8 cellular contexts compared by ENCODE assay signal in genomic region chr4:56976878-56977320, GRCh38. TPM values are rescaled to one million over a fixed set of nuclear protein-coding genes. Genes with fewer than 3 reads are reported as not detected.
DNase-seq lines count a peak whose midpoint lies in the region; ATAC-seq and TF ChIP-seq lines count a peak whose summit lies in the region.

No MANE protein-coding gene starts in this region.

- peak; percentile 34 for ATAC-seq in GM18907 (IDR thresholded peaks at IDR 0.05; ENCODE audit: unreplicated experiment)
- peak; percentile 30 for ATAC-seq in HG03175 (IDR thresholded peaks at IDR 0.05; ENCODE audit: unreplicated experiment)
- ATAC-seq in left colon: peak; percentile 73

- H3K36me3 Mint-ChIP-seq in MCF 10A (ENCODE audit: insufficient read depth, unreplicated experiment): peaks cover 59% of the 10 kb centered on the region

- peak overlapping the region; percentile 97 for H3K27ac Mint-ChIP-seq in MCF 10A (ENCODE audit: low read depth, unreplicated experiment)

- H3K4me1 Mint-ChIP-seq in MCF 10A (ENCODE audit: insufficient read depth, unreplicated experiment): peaks cover 13% of the 10 kb centered on the region

- intact Hi-C loops in MCF 10A (cut with micrococcal nuclease) (loop anchor here (2.0 kb wide), 1 partner anchor 68 kb away; no protein-coding TSS in a partner anchor), left colon (cut with DNase I, micrococcal nuclease) (loop anchor here in 1 of 2 donors (5.0 kb wide), 1 partner anchor 70 kb away; the partner anchor contains the start of gene REST)

- peak overlapping the region; percentile 99 for H3K4me3 ChIP-seq in AG10803 (ENCODE audit: low read length)

- H3K4me3 Mint-ChIP-seq in MCF 10A (ENCODE audit: unreplicated experiment): peak overlapping the region; percentile 97

- TSS peak; percentile 17 for BruUV-seq in MCF 10A (replicated peaks; lab: Mats Ljungman, UMichigan)

- TF ChIP-seq CTCF in AG10803 (conservative IDR thresholded peaks at IDR 0.05; ENCODE audit: low read length): no peak
- TF ChIP-seq CTCF in MCF 10A (IDR thresholded peaks at IDR 0.05; ENCODE audit: unreplicated experiment): no peak

- CTCF ChIA-PET in MCF 10A (lab: Yijun Ruan, JAX): interaction anchor here (0.6 to 1.4 kb wide), 8 partner anchors 10 to 186 kb away, joined by 3 to 5 read pairs (median 4); no protein-coding TSS in a partner anchor

- H3K9me3 Mint-ChIP-seq in MCF 10A (ENCODE audit: unreplicated experiment): no peaks in the 10 kb centered on the region

- POLR2A ChIA-PET in MCF 10A (lab: Yijun Ruan, JAX): interaction anchor here (0.8 to 6.0 kb wide), 20 partner anchors 11 to 590 kb away, joined by 3 to 165 read pairs (median 8); partner anchors contain the start of genes AASDH, PAICS, PPAT and REST

- H3K27me3 Mint-ChIP-seq in MCF 10A (ENCODE audit: insufficient read depth, unreplicated experiment): no peaks in the 10 kb centered on the region

- DNase-seq in AG10803 (ENCODE audit: low read depth): no peak
- peak; percentile 42 for DNase-seq in T follicular helper cell (ENCODE audit: low read depth)
- peak; percentile 47 for DNase-seq in MCF 10A (ENCODE audit: unreplicated experiment)
- DNase-seq in left colon: peak; percentile 63 to 75
- DNase-seq in stimulated activated CD4-positive, alpha-beta T cell treated with anti-CD3 and anti-CD28 coated beads, TNF-alpha, amount 100 ng/mL, for 1 hour (ENCODE audit: low read depth in 3 of 3, low spot score in 1 of 3): peak in 2 of 3 donors; percentile 16 to 27
- no peak for DNase-seq in cortex of kidney (lab: John Stamatoyannopoulos, UW)

RNA-seq across cellular contexts. Expression of gene NOA1, which starts 0.5 kb away (rescaled TPM):
- total RNA-seq in MCF 10A (2022) (17.1 and 23.2 TPM in 2 replicates), left colon (10 to 100 TPM; 21.9 to 22.3 TPM)

RNA-seq across cellular contexts. Expression of gene POLR2B, which starts 1.8 kb away (rescaled TPM):
- total RNA-seq in MCF 10A (2022): 101 and 126 TPM in 2 replicates
- 10 to 100 TPM; 63.3 to 72.1 TPM for total RNA-seq in left colon

Comparison
In these comparisons a context has a peak if more than half of its experiments do, and no peak if none do; other contexts are left out.
1. DNase-seq: peak in T follicular helper cell (single experiment), MCF 10A (single experiment), left colon (2 of 2) and stimulated activated CD4-positive, alpha-beta T cell treated with anti-CD3 and anti-CD28 coated beads, TNF-alpha, amount 100 ng/mL, for 1 hour (2 of 3); none in AG10803 (single experiment) and cortex of kidney (single experiment).
2. Peak in every context shown above with its lines, with median percentiles within 50 percentile points of each other: ATAC-seq.